Comparison of ENCODE assay signal across 8 cellular contexts in genomic region chr9:113150670-113151591, GRCh38. TPM values are rescaled to one million over a fixed set of nuclear protein-coding genes. Genes with fewer than 3 reads are reported as not detected.
A peak's percentile ranks its signal among the peaks of the same experiment; 100 is the strongest.
DNase-seq lines count a peak whose midpoint lies in the region; ATAC-seq and TF ChIP-seq lines count a peak whose summit lies in the region.

Gene SLC31A2 (plus strand): TSS chr9:113151007. CDS start chr9:113151075, 68 bp downstream.

- H3K9me3 Mint-ChIP-seq in nephron = no peaks in the 10 kb centered on the region

- TF ChIP-seq CTCF in fibroblast of the aortic adventitia (IDR thresholded peaks at IDR 0.05; ENCODE audit: insufficient read depth, low read length) (peak; percentile 33), nephron (IDR thresholded peaks at IDR 0.05; ENCODE audit: unreplicated experiment in 3 of 3) (peak in 2 of 3 experiments; percentile 17 to 46)

- peaks cover 26% of the 10 kb centered on the region for H3K27me3 Mint-ChIP-seq in nephron (ENCODE audit: low read depth)

- H3K4me3 Mint-ChIP-seq in nephron = peak within 1 kb of the TSS; percentile 76 to 80 (median 80)

- H3K4me3 ChIP-seq in fibroblast of the aortic adventitia (ENCODE audit: low read depth, low read length) = peak within 1 kb of the TSS; percentile 89

- H3K4me1 Mint-ChIP-seq in nephron = peaks cover 6% of the 10 kb centered on the region

- no peak within 1 kb of the TSS for H3K27ac Mint-ChIP-seq in nephron

- no peaks in the 10 kb centered on the region for H3K36me3 Mint-ChIP-seq in nephron (ENCODE audit: low read depth)

- peak; percentile 70 for DNase-seq in DMS79 (lab: John Stamatoyannopoulos, UW)
- DNase-seq in KG1 (lab: John Stamatoyannopoulos, UW) = peak; percentile 68
- DNase-seq in RKO (ENCODE audit: low spot score) = peak; percentile 95
- peak; percentile 84 for DNase-seq in activated T-helper 9 cell treated with anti-CD3 and anti-CD28 coated beads, Interleukin-2, amount 50 U/mL, for 16 hours (ENCODE audit: low read depth)
- DNase-seq in fibroblast of the aortic adventitia (ENCODE audit: low read depth) = peak; percentile 67
- DNase-seq in stimulated activated naive CD8-positive, alpha-beta T cell treated with anti-CD3 and anti-CD28 coated beads, Interleukin-15, Interleukin-2, amounts not matched to agents 100 U/mL and 50 U/mL, for 24 hours = peak; percentile 92

- peak; percentile 91 for ATAC-seq in GM21717 (IDR thresholded peaks at IDR 0.05; ENCODE audit: unreplicated experiment)
- ATAC-seq in stimulated activated naive CD8-positive, alpha-beta T cell treated with anti-CD3 and anti-CD28 coated beads, Interleukin-15, Interleukin-2, amounts not matched to agents 100 U/mL and 50 U/mL, for 24 hours = peak; percentile 96

RNA-seq across cellular contexts. Expression of gene SLC31A2, which starts in this region (rescaled TPM):
- total RNA-seq in fibroblast of the aortic adventitia (ENCODE audit: low replicate concordance) = 7.0 and 8.0 TPM in 2 replicates

Comparison
In these comparisons a context has a peak if more than half of its experiments do, and no peak if none do; other contexts are left out.
1. Peak in every context shown above with its lines: DNase-seq, ATAC-seq and H3K4me3 ChIP-seq.